Comparison of ENCODE assay signal across 11 cellular contexts in genomic region chr19:14337510-14337909, GRCh38. TPM values are rescaled to one million over a fixed set of nuclear protein-coding genes. Genes with fewer than 3 reads are reported as not detected.
A peak's percentile ranks its signal among the peaks of the same experiment; 100 is the strongest.
DNase-seq lines count a peak whose midpoint lies in the region; ATAC-seq and TF ChIP-seq lines count a peak whose summit lies in the region.
"Had no signal": no experiment of that assay in that cellular context is flagged by ENCODE, and none has a peak within 500 bp of the region (broad histone marks: within the 10 kb centered on the region; RNA-seq: fewer than 3 reads in every experiment).

No MANE protein-coding gene starts in this region.

- H3K9me3 ChIP-seq in left ventricle myocardium inferior (replicated peaks) (no peaks in the 10 kb centered on the region), testis (no peaks in the 10 kb centered on the region)
- H3K9me3 ChIP-seq: pancreas had no signal

- H3K9me3 Mint-ChIP-seq in stimulated activated memory B cell treated with anti-CD40 and anti-IgM and Interleukin-4, amounts not matched to agents 10 μg/mL and 1 μg/mL and 100 μg/mL, for 72 hours, result peaks cover 3% of the 10 kb centered on the region
- H3K9me3 Mint-ChIP-seq: T-helper 1 cell treated with Interleukin-12 subunit alpha and Interleukin-12 subunit beta and Interleukin-4 antibody, amounts not matched to agents 30 μg/mL and 1 μg/mL, for 36 hours had no signal

- H3K27ac ChIP-seq in left ventricle myocardium inferior (replicated peaks) (no peak overlapping the region), testis (no peak overlapping the region)
- H3K27ac ChIP-seq: pancreas had no signal

- H3K27me3 ChIP-seq in left ventricle myocardium inferior (ENCODE audit: low read depth) (peaks cover 14% of the 10 kb centered on the region), testis (no peaks in the 10 kb centered on the region)

- H3K4me3 ChIP-seq in left ventricle myocardium inferior (no peak overlapping the region), testis (no peak overlapping the region)
- H3K4me3 ChIP-seq: pancreas had no signal

- no peak overlapping the region for H3K27ac Mint-ChIP-seq in stimulated activated memory B cell treated with anti-CD40 and anti-IgM and Interleukin-4, amounts not matched to agents 10 μg/mL and 1 μg/mL and 100 μg/mL, for 72 hours
- H3K27ac Mint-ChIP-seq: T-helper 1 cell treated with Interleukin-12 subunit alpha and Interleukin-12 subunit beta and Interleukin-4 antibody, amounts not matched to agents 30 μg/mL and 1 μg/mL, for 36 hours had no signal

- WGBS in testis, 2 donors, result 39 to 52% methylated on average over 13 of the region's 13 CpGs

- H3K4me1 ChIP-seq in left ventricle myocardium inferior (peaks cover 7% of the 10 kb centered on the region), testis (peaks cover 4% of the 10 kb centered on the region)
- H3K4me1 ChIP-seq: pancreas had no signal

- DNase-seq in left cardiac atrium, result peak; percentile 29
- DNase-seq in left ventricle myocardium inferior, result no peak
- DNase-seq in effector CD8-positive, alpha-beta T cell (lab: John Stamatoyannopoulos, UW), result peak; percentile 18
- DNase-seq in testis, result peak; percentile 43
- DNase-seq in EL, result no peak
- DNase-seq: GDM1, pancreas had no signal

- intact Hi-C loops in left cardiac atrium (cut with DNase I) (no loop called here), left ventricle myocardium inferior (cut with micrococcal nuclease) (no loop called here), testis (cut with DNase I; ENCODE audit: low total_unique reads) (no loop called here)

- TF ChIP-seq CTCF in left ventricle myocardium inferior (IDR thresholded peaks at IDR 0.05; ENCODE audit: borderline replicate concordance), result no peak
- no peak for TF ChIP-seq CTCF in testis (IDR thresholded peaks at IDR 0.05)

- ATAC-seq in left cardiac atrium, result peak in 1 of 2 donors; percentile 32
- peak; percentile 64; the same call in 2 of the 3 replicates for ATAC-seq in SK-N-SH treated with all-trans-retinoic acid at 6 μM for 48 hours
- ATAC-seq in GM21619 (IDR thresholded peaks at IDR 0.05; ENCODE audit: unreplicated experiment), result no peak
- no peak for ATAC-seq in stimulated activated memory B cell treated with anti-CD40 and anti-IgM and Interleukin-4, amounts not matched to agents 10 μg/mL and 1 μg/mL and 100 μg/mL, for 72 hours

- H3K36me3 ChIP-seq in left ventricle myocardium inferior, result no peaks in the 10 kb centered on the region
- H3K36me3 ChIP-seq in testis (ENCODE audit: low read depth, missing control alignments), result no peaks in the 10 kb centered on the region
- H3K36me3 ChIP-seq: pancreas had no signal

- H3K4me3 Mint-ChIP-seq in stimulated activated memory B cell treated with anti-CD40 and anti-IgM and Interleukin-4, amounts not matched to agents 10 μg/mL and 1 μg/mL and 100 μg/mL, for 72 hours, result no peak overlapping the region
- H3K4me3 Mint-ChIP-seq: T-helper 1 cell treated with Interleukin-12 subunit alpha and Interleukin-12 subunit beta and Interleukin-4 antibody, amounts not matched to agents 30 μg/mL and 1 μg/mL, for 36 hours had no signal

- H3K36me3 Mint-ChIP-seq in stimulated activated memory B cell treated with anti-CD40 and anti-IgM and Interleukin-4, amounts not matched to agents 10 μg/mL and 1 μg/mL and 100 μg/mL, for 72 hours, result no peaks in the 10 kb centered on the region

- H3K4me1 Mint-ChIP-seq in stimulated activated memory B cell treated with anti-CD40 and anti-IgM and Interleukin-4, amounts not matched to agents 10 μg/mL and 1 μg/mL and 100 μg/mL, for 72 hours, result peaks cover 9% of the 10 kb centered on the region

- H3K27me3 Mint-ChIP-seq in stimulated activated memory B cell treated with anti-CD40 and anti-IgM and Interleukin-4, amounts not matched to agents 10 μg/mL and 1 μg/mL and 100 μg/mL, for 72 hours, result peaks cover 5% of the 10 kb centered on the region

- no peak for TF ChIP-seq POLR2A in testis (IDR thresholded peaks at IDR 0.05)

TF ChIP-seq in SK-N-SH treated with all-trans-retinoic acid at 6 μM for 48 hours, 23 proteins besides CTCF, POLR2A, EP300 and RAD21:
- no peak for TF ChIP-seq TCF4 (CRISPR knock-in tag; IDR thresholded peaks at IDR 0.05; ENCODE audit: borderline replicate concordance)
- TF ChIP-seq ZNF70 (CRISPR knock-in tag; IDR thresholded peaks at IDR 0.05), result no peak
- TF ChIP-seq ZNF8 (CRISPR knock-in tag; IDR thresholded peaks at IDR 0.05), result no peak
- TF ChIP-seq ESRRG (CRISPR knock-in tag; IDR thresholded peaks at IDR 0.05), result no peak
- no peak for TF ChIP-seq BACH2 (CRISPR knock-in tag; IDR thresholded peaks at IDR 0.05; ENCODE audit: borderline replicate concordance)
- no peak for TF ChIP-seq SNAI2 (CRISPR knock-in tag; IDR thresholded peaks at IDR 0.05)
- no peak for TF ChIP-seq PATZ1 (CRISPR knock-in tag; IDR thresholded peaks at IDR 0.05; ENCODE audit: borderline replicate concordance)
- no peak for TF ChIP-seq ZFP3 (CRISPR knock-in tag; IDR thresholded peaks at IDR 0.05)
- TF ChIP-seq CSDC2 (CRISPR knock-in tag; IDR thresholded peaks at IDR 0.05), result no peak
- no peak for TF ChIP-seq ZFP30 (CRISPR knock-in tag; IDR thresholded peaks at IDR 0.05)
- TF ChIP-seq OSR1 (CRISPR knock-in tag; IDR thresholded peaks at IDR 0.05), result no peak
- no peak for TF ChIP-seq ARNTL (CRISPR knock-in tag; IDR thresholded peaks at IDR 0.05; ENCODE audit: borderline replicate concordance, low read depth)
- TF ChIP-seq PPARA (CRISPR knock-in tag; IDR thresholded peaks at IDR 0.05; ENCODE audit: borderline replicate concordance), result no peak
- TF ChIP-seq, protein P1, sequence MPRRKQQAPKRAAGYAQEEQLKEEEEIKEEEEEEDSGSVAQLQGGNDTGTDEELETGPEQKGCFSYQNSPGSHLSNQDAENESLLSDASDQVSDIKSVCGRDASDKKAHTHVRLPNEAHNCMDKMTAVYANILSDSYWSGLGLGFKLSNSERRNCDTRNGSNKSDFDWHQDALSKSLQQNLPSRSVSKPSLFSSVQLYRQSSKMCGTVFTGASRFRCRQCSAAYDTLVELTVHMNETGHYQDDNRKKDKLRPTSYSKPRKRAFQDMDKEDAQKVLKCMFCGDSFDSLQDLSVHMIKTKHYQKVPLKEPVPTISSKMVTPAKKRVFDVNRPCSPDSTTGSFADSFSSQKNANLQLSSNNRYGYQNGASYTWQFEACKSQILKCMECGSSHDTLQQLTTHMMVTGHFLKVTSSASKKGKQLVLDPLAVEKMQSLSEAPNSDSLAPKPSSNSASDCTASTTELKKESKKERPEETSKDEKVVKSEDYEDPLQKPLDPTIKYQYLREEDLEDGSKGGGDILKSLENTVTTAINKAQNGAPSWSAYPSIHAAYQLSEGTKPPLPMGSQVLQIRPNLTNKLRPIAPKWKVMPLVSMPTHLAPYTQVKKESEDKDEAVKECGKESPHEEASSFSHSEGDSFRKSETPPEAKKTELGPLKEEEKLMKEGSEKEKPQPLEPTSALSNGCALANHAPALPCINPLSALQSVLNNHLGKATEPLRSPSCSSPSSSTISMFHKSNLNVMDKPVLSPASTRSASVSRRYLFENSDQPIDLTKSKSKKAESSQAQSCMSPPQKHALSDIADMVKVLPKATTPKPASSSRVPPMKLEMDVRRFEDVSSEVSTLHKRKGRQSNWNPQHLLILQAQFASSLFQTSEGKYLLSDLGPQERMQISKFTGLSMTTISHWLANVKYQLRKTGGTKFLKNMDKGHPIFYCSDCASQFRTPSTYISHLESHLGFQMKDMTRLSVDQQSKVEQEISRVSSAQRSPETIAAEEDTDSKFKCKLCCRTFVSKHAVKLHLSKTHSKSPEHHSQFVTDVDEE (CRISPR knock-in tag; IDR thresholded peaks at IDR 0.05), result no peak
- TF ChIP-seq GLIS3 (CRISPR knock-in tag; IDR thresholded peaks at IDR 0.05), result no peak
- TF ChIP-seq, protein P2, sequence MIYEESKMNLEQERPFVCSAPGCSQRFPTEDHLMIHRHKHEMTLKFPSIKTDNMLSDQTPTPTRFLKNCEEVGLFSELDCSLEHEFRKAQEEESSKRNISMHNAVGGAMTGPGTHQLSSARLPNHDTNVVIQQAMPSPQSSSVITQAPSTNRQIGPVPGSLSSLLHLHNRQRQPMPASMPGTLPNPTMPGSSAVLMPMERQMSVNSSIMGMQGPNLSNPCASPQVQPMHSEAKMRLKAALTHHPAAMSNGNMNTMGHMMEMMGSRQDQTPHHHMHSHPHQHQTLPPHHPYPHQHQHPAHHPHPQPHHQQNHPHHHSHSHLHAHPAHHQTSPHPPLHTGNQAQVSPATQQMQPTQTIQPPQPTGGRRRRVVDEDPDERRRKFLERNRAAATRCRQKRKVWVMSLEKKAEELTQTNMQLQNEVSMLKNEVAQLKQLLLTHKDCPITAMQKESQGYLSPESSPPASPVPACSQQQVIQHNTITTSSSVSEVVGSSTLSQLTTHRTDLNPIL (CRISPR knock-in tag; IDR thresholded peaks at IDR 0.05; ENCODE audit: low read depth), result no peak
- no peak for TF ChIP-seq TOX (CRISPR knock-in tag; IDR thresholded peaks at IDR 0.05; ENCODE audit: borderline replicate concordance)
- no peak for TF ChIP-seq ZNF565 (CRISPR knock-in tag; conservative IDR thresholded peaks at IDR 0.05; ENCODE audit: low read depth)

RNA-seq across cellular contexts. Expression of gene ADGRE5, which starts 43.7 kb away (rescaled TPM):
- total RNA-seq in left cardiac atrium, result 10 to 100 TPM; 41.6 to 43.8 TPM
- total RNA-seq in left ventricle myocardium inferior, result 32.7 TPM
- 10 to 100 TPM in 1 of 2 donors, 1 to 10 TPM in 1; 8.7 to 14.6 TPM for total RNA-seq in testis
- 21.2 TPM for polyA plus RNA-seq in testis (ENCODE audit: insufficient read depth, low read depth, low replicate concordance)

Comparison
In these comparisons a context has a peak if more than half of its experiments do, and no peak if none do; other contexts are left out.
1. DNase-seq: peak in left cardiac atrium (single experiment), effector CD8-positive, alpha-beta T cell (single experiment) and testis (single experiment); none in left ventricle myocardium inferior (single experiment) and EL (single experiment).